Comparison of ENCODE assay signal across 24 cellular contexts in the genomic region with DNA sequence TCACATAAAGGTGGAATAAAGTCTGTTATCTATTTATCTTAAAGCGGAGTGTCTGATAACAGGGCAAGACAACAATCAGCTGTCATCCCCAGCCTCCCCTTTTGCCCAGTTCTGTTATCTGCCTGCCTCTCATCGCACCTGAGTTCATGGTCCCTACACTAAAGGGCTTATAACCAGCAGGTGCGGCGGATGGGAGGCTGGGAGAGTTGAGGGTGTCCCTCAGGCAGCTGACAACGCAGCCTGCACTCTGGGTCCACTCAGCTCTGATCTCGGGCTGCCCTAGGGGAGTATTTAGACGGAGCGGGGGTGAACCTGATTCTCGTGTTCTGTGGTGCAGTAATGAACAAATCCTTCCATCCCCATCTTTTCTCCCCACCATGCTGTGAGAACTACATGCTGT. TPM values are rescaled to one million over a fixed set of nuclear protein-coding genes. Genes with fewer than 3 reads are reported as not detected.
"Had no signal": no experiment of that assay in that cellular context is flagged by ENCODE, and none has a peak within 500 bp of the region (broad histone marks: within the 10 kb centered on the region; RNA-seq: fewer than 3 reads in every experiment).

No MANE protein-coding gene starts in this region.

- ATAC-seq: effector memory CD8-positive, alpha-beta T cell; gastrocnemius medialis; left lung; naive thymus-derived CD4-positive, alpha-beta T cell; pancreas; right lobe of liver; stimulated activated effector memory CD8-positive, alpha-beta T cell treated with anti-CD3 and anti-CD28 coated beads, Interleukin-12 subunit alpha, Interleukin-12 subunit beta, amount 100 ng/mL, for 72 hours had no signal

- H3K36me3 ChIP-seq: gastrocnemius medialis, left lung, neutrophil, pancreas, right lobe of liver, stomach, thyroid gland, vagina had no signal

- H3K4me2 ChIP-seq: smooth muscle cell had no signal

- DNase-seq: cortex of kidney; effector memory CD8-positive, alpha-beta T cell; foreskin fibroblast; gastrocnemius medialis; head of caudate nucleus; kidney; left lung; mesenchymal stem cell; midbrain; naive thymus-derived CD4-positive, alpha-beta T cell; pancreas; right lobe of liver; stimulated activated CD4-positive, alpha-beta T cell treated with anti-CD3 and anti-CD28 coated beads, Interleukin-12 subunit alpha, Interleukin-12 subunit beta, amount 100 ng/mL, for 4 hours; stimulated activated CD4-positive, alpha-beta T cell treated with anti-CD3 and anti-CD28 coated beads, Interleukin-2, amount 100 ng/mL, for 24 hours; stimulated activated CD4-positive, alpha-beta T cell treated with anti-CD3 and anti-CD28 coated beads, Interleukin-4, amount 100 ng/mL, for 24 hours; stimulated activated naive CD4-positive, alpha-beta T cell treated with Interleukin-2 at 50 U/mL for 16 hours; stomach; trophoblast cell had no signal

- H3K4me3 Mint-ChIP-seq: effector memory CD8-positive, alpha-beta T cell; naive thymus-derived CD4-positive, alpha-beta T cell; stimulated activated effector memory CD8-positive, alpha-beta T cell treated with anti-CD3 and anti-CD28 coated beads, Interleukin-12 subunit alpha, Interleukin-12 subunit beta, amount 100 ng/mL, for 72 hours had no signal

- H3K27me3 ChIP-seq: gastrocnemius medialis, left lung, neutrophil, pancreas, right lobe of liver, stomach, thyroid gland, vagina had no signal

- H3K4me1 Mint-ChIP-seq: stimulated activated effector memory CD8-positive, alpha-beta T cell treated with anti-CD3 and anti-CD28 coated beads, Interleukin-12 subunit alpha, Interleukin-12 subunit beta, amount 100 ng/mL, for 72 hours had no signal

- H3K9me3 Mint-ChIP-seq: stimulated activated effector memory CD8-positive, alpha-beta T cell treated with anti-CD3 and anti-CD28 coated beads, Interleukin-12 subunit alpha, Interleukin-12 subunit beta, amount 100 ng/mL, for 72 hours had no signal

- H3K36me3 Mint-ChIP-seq: stimulated activated effector memory CD8-positive, alpha-beta T cell treated with anti-CD3 and anti-CD28 coated beads, Interleukin-12 subunit alpha, Interleukin-12 subunit beta, amount 100 ng/mL, for 72 hours had no signal

- H3K27ac Mint-ChIP-seq: effector memory CD8-positive, alpha-beta T cell; naive thymus-derived CD4-positive, alpha-beta T cell; progenitor cell of endocrine pancreas; stimulated activated effector memory CD8-positive, alpha-beta T cell treated with anti-CD3 and anti-CD28 coated beads, Interleukin-12 subunit alpha, Interleukin-12 subunit beta, amount 100 ng/mL, for 72 hours had no signal

- FAIRE-seq: kidney, pancreas had no signal

- H3K4me3 ChIP-seq: gastrocnemius medialis, left lung, pancreas, right lobe of liver, smooth muscle cell, stomach, thyroid gland, vagina had no signal

- H3K4me1 ChIP-seq: gastrocnemius medialis, left lung, pancreas, right lobe of liver, stomach, vagina had no signal

- H3K9me3 ChIP-seq: gastrocnemius medialis, left lung, neutrophil, pancreas, right lobe of liver, thyroid gland, vagina had no signal

- H3K27ac ChIP-seq: gastrocnemius medialis, left lung, neutrophil, pancreas, right lobe of liver, stomach, thyroid gland, vagina had no signal

RNA-seq across cellular contexts. Expression of gene JDP2, which starts 34.0 kb away (rescaled TPM):
- polyA plus RNA-seq: naive thymus-derived CD4-positive, alpha-beta T cell had no signal
